ENCODE assay signal across 19 cellular contexts in the genomic region with DNA sequence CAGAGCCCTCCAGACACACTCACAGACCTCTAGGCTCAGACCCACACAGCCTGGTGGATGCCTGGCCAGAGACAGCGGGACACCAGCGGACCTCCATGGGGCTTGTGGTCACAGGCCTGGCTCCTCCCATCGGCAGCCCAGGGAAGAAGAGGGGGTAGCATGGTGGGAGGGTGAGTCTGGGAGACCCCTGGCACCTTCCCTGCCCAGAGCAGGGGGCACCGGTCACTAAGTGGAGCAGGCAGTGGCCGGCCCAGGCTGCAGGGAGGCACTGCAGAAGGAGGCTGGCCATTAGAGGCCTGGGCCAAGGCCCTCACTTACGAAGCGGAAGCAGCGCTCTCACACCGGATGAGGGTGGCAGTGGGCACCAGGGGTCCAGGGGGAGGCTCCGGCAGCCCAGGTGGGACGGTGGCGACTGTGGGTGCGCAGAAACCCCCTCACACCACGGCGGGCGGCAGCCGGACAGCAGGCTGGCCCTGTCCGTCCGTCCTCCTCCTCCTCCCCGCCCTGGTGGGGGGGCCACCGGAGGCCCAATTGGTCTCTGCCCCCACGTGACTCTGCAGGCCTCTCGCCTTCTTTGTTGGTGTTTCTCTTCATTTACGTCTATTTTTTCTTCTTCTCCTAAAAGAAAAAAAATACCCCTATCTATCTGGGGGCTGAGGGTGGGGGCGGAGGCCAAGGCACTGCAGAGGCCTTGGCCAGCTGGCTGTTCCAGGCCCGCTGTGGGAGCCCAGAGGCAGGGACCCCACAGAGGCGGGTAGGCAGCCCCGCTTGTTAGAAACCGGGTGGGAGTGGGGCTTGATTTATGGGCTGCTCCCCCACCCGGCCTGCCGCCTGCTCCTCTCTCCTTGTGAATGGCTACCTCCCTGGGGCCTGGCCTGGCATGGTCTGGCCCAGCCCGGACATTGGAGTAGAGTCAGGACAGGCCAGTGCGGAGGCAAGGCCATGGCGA. TPM values are rescaled to one million over a fixed set of nuclear protein-coding genes. Genes with fewer than 3 reads are reported as not detected.
DNase-seq lines count a peak whose midpoint lies in the region; ATAC-seq, FAIRE-seq and TF ChIP-seq lines count a peak whose summit lies in the region.
"Had no signal": no experiment of that assay in that cellular context is flagged by ENCODE, and none has a peak within 500 bp of the region (broad histone marks: within the 10 kb centered on the region; RNA-seq: fewer than 3 reads in every experiment).

TSS of gene NR5A1 (minus strand) at position 469 of the 949 bp plus-strand sequence. CDS start 4,004 bp downstream, outside the sequence.

- CTCF ChIA-PET in SK-N-SH (lab: Yijun Ruan, JAX) (interaction anchor here (1.5 kb wide), 1 partner anchor 38 kb away, joined by 4 read pairs; no protein-coding TSS in a partner anchor), K562 (lab: Yijun Ruan, JAX; ENCODE audit: low intra/inter-chr PET ratio) (no interaction called here)
- CTCF ChIA-PET in activated naive CD4-positive, alpha-beta T cell treated with anti-CD3 and anti-CD28 coated beads, Interleukin-2, amount 10 ng/mL, durations not matched to agents 7 days and 5 days (lab: Charles Lee) = no interaction called here

- 94% methylated on average over 15 of the region's 34 CpGs for WGBS in SK-N-SH (ENCODE audit: low lambda C conversion rate)
- 86% methylated on average over 15 of the region's 34 CpGs for WGBS in K562 (ENCODE audit: insufficient coverage, low coverage, missing lambda C conversion rate)
- WGBS in neuronal stem cell (ENCODE audit: extremely low coverage in 2 of 2, insufficient read length in 2 of 2, insufficient replicate concordance in 1 of 2), 2 donors = no CpG with 5 or more reads among the region's 34 CpGs

- no peaks in the 10 kb centered on the region for H3K9me2 ChIP-seq in SK-N-SH

- H2BK12ac ChIP-seq in neuronal stem cell (ENCODE audit: low read length) = no peak within 1 kb of the TSS

- no peaks in the 10 kb centered on the region for H3K9me1 ChIP-seq in K562 (ENCODE audit: control insufficient read depth, insufficient read depth, low read length)

- H3K79me2 ChIP-seq in SK-N-SH (ENCODE audit: insufficient read depth) (no peaks in the 10 kb centered on the region), K562 (ENCODE audit: control insufficient read depth, insufficient read depth, low read length) (no peaks in the 10 kb centered on the region)

- peaks cover 35% of the 10 kb centered on the region for H3K27me3 Mint-ChIP-seq in activated T-cell treated with anti-CD3 and anti-CD28 coated beads, Interleukin-2, amount 50 U/mL, for 24 hours
- peaks cover 57% of the 10 kb centered on the region for H3K27me3 Mint-ChIP-seq in activated naive CD4-positive, alpha-beta T cell treated with anti-CD3 and anti-CD28 coated beads, Interleukin-2, amount 10 ng/mL, durations not matched to agents 7 days and 5 days

- no peak within 1 kb of the TSS for H4K91ac ChIP-seq in neuronal stem cell (ENCODE audit: low read depth, low read length, poor library complexity)

- no peak within 1 kb of the TSS for H4K8ac ChIP-seq in neuronal stem cell (ENCODE audit: low read depth, low read length)

- peak within 1 kb of the TSS; percentile 58 for H3K14ac ChIP-seq in neuronal stem cell (ENCODE audit: low read length)

- in situ Hi-C loops in K562 (cut with MboI) = no loop called here

- no peak for TF ChIP-seq POLR2A in K562 (conservative IDR thresholded peaks at IDR 0.05)

- peak within 1 kb of the TSS; percentile 4 for H2BK5ac ChIP-seq in neuronal stem cell (ENCODE audit: low read length)

- H2AFZ ChIP-seq in SK-N-SH (ENCODE audit: low read depth) = no peak within 1 kb of the TSS
- H2AFZ ChIP-seq in K562 (ENCODE audit: low read depth, low read length) = 0 out of 2 replicates have a peak within 1 kb of the TSS, but pooled peaks have one; percentile 22
- peak within 1 kb of the TSS; percentile 22 for H2AFZ ChIP-seq in neuronal stem cell (ENCODE audit: low read length)
- H2AFZ ChIP-seq: PC-9 had no signal

- H3K4me1 ChIP-seq in SK-N-SH (ENCODE audit: control insufficient read depth in 1 of 2, insufficient read depth in 2 of 2, low read depth in 1 of 2, low read length in 1 of 2) (peaks cover 0 to 11% of the 10 kb centered on the region in 2 experiments; a peak in 2 of 4 replicates), K562 (replicated peaks in 1 of 2; ENCODE audit: control insufficient read depth in 2 of 2, insufficient read depth in 2 of 2, low read length in 2 of 2) (peaks cover 16 to 58% of the 10 kb centered on the region in 2 experiments), neuronal stem cell (ENCODE audit: control insufficient read depth in 2 of 2, insufficient read depth in 1 of 2, low read depth in 1 of 2, low read length in 2 of 2) (peaks cover 4 to 8% of the 10 kb centered on the region in 2 donors)

- H2BK15ac ChIP-seq in neuronal stem cell (ENCODE audit: low read length) = peak within 1 kb of the TSS; percentile 77

- H3K36me3 ChIP-seq in SK-N-SH (replicated peaks in 1 of 2; ENCODE audit: control insufficient read depth in 1 of 2, insufficient read depth in 2 of 2, low read length in 1 of 2) (no peaks in the 10 kb centered on the region), K562 (ENCODE audit: control insufficient read depth, insufficient read depth, low read length) (no peaks in the 10 kb centered on the region), neuronal stem cell (replicated peaks in 1 of 2; ENCODE audit: control insufficient read depth in 2 of 2, insufficient read depth in 2 of 2, low read length in 2 of 2) (no peaks in the 10 kb centered on the region)
- H3K36me3 ChIP-seq: BLaER1 treated with 17β-estradiol and CSF1 and Interleukin-3, amounts not matched to agents 10 nM and 100 nM had no signal

- intact Hi-C loops in K562 (cut with micrococcal nuclease) = no loop called here

- H3K9ac ChIP-seq in SK-N-SH = no peak within 1 kb of the TSS
- peak within 1 kb of the TSS in 1 of 2 experiments; percentile 52; a peak in 2 of 4 replicates for H3K9ac ChIP-seq in K562 (ENCODE audit: insufficient read depth in 1 of 2, low read depth in 2 of 2, low read length in 2 of 2)
- no peak within 1 kb of the TSS for H3K9ac ChIP-seq in neuronal stem cell (ENCODE audit: low read depth, low read length, poor library complexity)
- H3K9ac ChIP-seq: BLaER1 treated with 17β-estradiol and CSF1 and Interleukin-3, amounts not matched to agents 10 nM and 100 nM had no signal

- H3K4me1 Mint-ChIP-seq in activated T-cell treated with anti-CD3 and anti-CD28 coated beads, Interleukin-2, amount 50 U/mL, for 24 hours (ENCODE audit: low read depth) = peaks cover 8% of the 10 kb centered on the region
- peaks cover 9% of the 10 kb centered on the region for H3K4me1 Mint-ChIP-seq in activated naive CD4-positive, alpha-beta T cell treated with anti-CD3 and anti-CD28 coated beads, Interleukin-2, amount 10 ng/mL, durations not matched to agents 7 days and 5 days

- H3K79me1 ChIP-seq in neuronal stem cell (ENCODE audit: low read depth, low read length) = no peaks in the 10 kb centered on the region

- no peaks in the 10 kb centered on the region for H3K36me3 Mint-ChIP-seq in activated T-cell treated with anti-CD3 and anti-CD28 coated beads, Interleukin-2, amount 50 U/mL, for 24 hours (ENCODE audit: low read depth)
- peaks cover 2% of the 10 kb centered on the region for H3K36me3 Mint-ChIP-seq in activated naive CD4-positive, alpha-beta T cell treated with anti-CD3 and anti-CD28 coated beads, Interleukin-2, amount 10 ng/mL, durations not matched to agents 7 days and 5 days

- peak within 1 kb of the TSS; percentile 99 for H2AK5ac ChIP-seq in neuronal stem cell (ENCODE audit: low read depth, low read length)

- H3K18ac ChIP-seq in neuronal stem cell (ENCODE audit: low read length) = peak within 1 kb of the TSS; percentile 92

- no peak within 1 kb of the TSS for H3K4me2 ChIP-seq in SK-N-SH
- no peak within 1 kb of the TSS for H3K4me2 ChIP-seq in K562 (ENCODE audit: insufficient read depth, low read length)
- no peak within 1 kb of the TSS for H3K4me2 ChIP-seq in neuronal stem cell (ENCODE audit: insufficient read depth, low read length, poor library complexity, severe bottlenecking)
- H3K4me2 ChIP-seq: BLaER1 treated with 17β-estradiol and CSF1 and Interleukin-3, amounts not matched to agents 10 nM and 100 nM; PC-9 had no signal

- POLR2A ChIA-PET in SK-N-SH (lab: Yijun Ruan, JAX) (no interaction called here), K562 (lab: Yijun Ruan, JAX) (no interaction called here)

- no peak within 1 kb of the TSS for H3K4ac ChIP-seq in neuronal stem cell (ENCODE audit: low read length)

- TF ChIP-seq RAD21 in SK-N-SH (IDR thresholded peaks at IDR 0.05; ENCODE audit: low read length) = no peak
- no peak for TF ChIP-seq RAD21 in K562 (CRISPR knock-in tag; conservative IDR thresholded peaks at IDR 0.05 in 1 of 2, IDR thresholded peaks at IDR 0.05 in 1 of 2)

- H3K9me3 Mint-ChIP-seq in activated T-cell treated with anti-CD3 and anti-CD28 coated beads, Interleukin-2, amount 50 U/mL, for 24 hours = no peaks in the 10 kb centered on the region
- H3K9me3 Mint-ChIP-seq in activated naive CD4-positive, alpha-beta T cell treated with anti-CD3 and anti-CD28 coated beads, Interleukin-2, amount 10 ng/mL, durations not matched to agents 7 days and 5 days = no peaks in the 10 kb centered on the region

- TF ChIP-seq EP300 in SK-N-SH (IDR thresholded peaks at IDR 0.05; ENCODE audit: borderline replicate concordance in 1 of 2, low read depth in 1 of 2, low read length in 1 of 2) = no peak
- no peak for TF ChIP-seq EP300 in K562 (IDR thresholded peaks at IDR 0.05; ENCODE audit: low read length)

- TF ChIP-seq CTCF in SK-N-SH (IDR thresholded peaks at IDR 0.05) = no peak
- TF ChIP-seq CTCF in K562 (IDR thresholded peaks at IDR 0.05 in 2 of 3, conservative IDR thresholded peaks at IDR 0.05 in 1 of 3; ENCODE audit: insufficient read depth in 2 of 3, low read depth in 1 of 3, low read length in 3 of 3) = no peak
- TF ChIP-seq CTCF in omental fat pad (IDR thresholded peaks at IDR 0.05) = no peak

- H3K27ac ChIP-seq in SK-N-SH (ENCODE audit: low read depth in 2 of 2, low read length in 1 of 2) = no peak within 1 kb of the TSS
- H3K27ac ChIP-seq in K562 (ENCODE audit: extremely low read depth, low read depth, low read length) = no peak within 1 kb of the TSS
- no peak within 1 kb of the TSS for H3K27ac ChIP-seq in neuronal stem cell (replicated peaks; ENCODE audit: low read length)
- H3K27ac ChIP-seq: 22Rv1; BLaER1 treated with 17β-estradiol and CSF1 and Interleukin-3, amounts not matched to agents 10 nM and 100 nM; PC-9 had no signal

- H3K4me3 ChIP-seq in SK-N-SH (ENCODE audit: low read depth in 2 of 2, low read length in 1 of 2) = no peak within 1 kb of the TSS
- no peak within 1 kb of the TSS for H3K4me3 ChIP-seq in K562
- H3K4me3 ChIP-seq in neuronal stem cell (ENCODE audit: low read length in 2 of 2) = no peak within 1 kb of the TSS
- H3K4me3 ChIP-seq: BLaER1 treated with 17β-estradiol and CSF1 and Interleukin-3, amounts not matched to agents 10 nM and 100 nM; PC-9 had no signal

- no peaks in the 10 kb centered on the region for H4K20me1 ChIP-seq in SK-N-SH (ENCODE audit: insufficient read depth)
- no peaks in the 10 kb centered on the region for H4K20me1 ChIP-seq in K562 (replicated peaks; ENCODE audit: control insufficient read depth, insufficient read depth, low read length)

- ATAC-seq in SK-N-SH treated with all-trans-retinoic acid at 6 μM for 48 hours (no peak), K562 (no peak), omental fat pad (ENCODE audit: low FRiP score) (no peak)

- H3F3A ChIP-seq in SK-N-SH (replicated peaks; ENCODE audit: insufficient read depth) = no peaks in the 10 kb centered on the region

- H3K23ac ChIP-seq in neuronal stem cell (ENCODE audit: low read depth, low read length, poor library complexity) = peak within 1 kb of the TSS; percentile 65

- no peak within 1 kb of the TSS for H3K4me3 Mint-ChIP-seq in activated T-cell treated with anti-CD3 and anti-CD28 coated beads, Interleukin-2, amount 50 U/mL, for 24 hours
- H3K4me3 Mint-ChIP-seq in activated naive CD4-positive, alpha-beta T cell treated with anti-CD3 and anti-CD28 coated beads, Interleukin-2, amount 10 ng/mL, durations not matched to agents 7 days and 5 days = no peak within 1 kb of the TSS

- peak within 1 kb of the TSS; percentile 41 for H2BK120ac ChIP-seq in neuronal stem cell (ENCODE audit: low read depth, low read length)

- H3K9me3 ChIP-seq in SK-N-SH = no peaks in the 10 kb centered on the region
- H3K9me3 ChIP-seq in K562 (replicated peaks; ENCODE audit: control insufficient read depth, insufficient read depth, low read depth, low read length) = no peaks in the 10 kb centered on the region
- H3K9me3 ChIP-seq in neuronal stem cell (replicated peaks in 1 of 2; ENCODE audit: control insufficient read depth in 2 of 2, insufficient read depth in 1 of 2, low read depth in 1 of 2, low read length in 2 of 2) = peaks cover 0 to 4% of the 10 kb centered on the region in 2 donors

- FAIRE-seq in K562 (lab: Jason Lieb, UNC) = no peak

- DNase-seq in SK-N-SH (peak; percentile 34), K562 (ENCODE audit: extremely low read depth in 1 of 4, low spot score in 3 of 4) (no peak), neuronal stem cell (ENCODE audit: low spot score) (no peak), NCI-H526 treated with DMSO at 0.1 percent for 48 hours (lab: John Stamatoyannopoulos, UW) (no peak), omental fat pad (ENCODE audit: low spot score) (no peak)
- DNase-seq in activated T-cell treated with anti-CD3 and anti-CD28 coated beads, Interleukin-2, amount 50 U/mL, for 24 hours = no peak
- no peak for DNase-seq in activated naive CD4-positive, alpha-beta T cell treated with anti-CD3 and anti-CD28 coated beads, Interleukin-2, amount 10 ng/mL, durations not matched to agents 7 days and 5 days
- DNase-seq: KG1, NCI-H1048, NCI-H1694, NCI-H2107, NCI-H345, NCI-H69, PC-9 had no signal

- no peak within 1 kb of the TSS for H3K27ac Mint-ChIP-seq in activated T-cell treated with anti-CD3 and anti-CD28 coated beads, Interleukin-2, amount 50 U/mL, for 24 hours
- no peak within 1 kb of the TSS for H3K27ac Mint-ChIP-seq in activated naive CD4-positive, alpha-beta T cell treated with anti-CD3 and anti-CD28 coated beads, Interleukin-2, amount 10 ng/mL, durations not matched to agents 7 days and 5 days

- no TSS peak for BruUV-seq in K562 (replicated peaks; lab: Mats Ljungman, UMichigan)

- peaks cover 35% of the 10 kb centered on the region for H3K27me3 ChIP-seq in SK-N-SH (ENCODE audit: insufficient read depth)
- H3K27me3 ChIP-seq in K562 (ENCODE audit: control insufficient read depth in 2 of 2, insufficient read depth in 2 of 2, low read length in 2 of 2) = peaks cover 10 to 20% of the 10 kb centered on the region in 2 experiments; a peak in 3 of 5 replicates
- H3K27me3 ChIP-seq in neuronal stem cell (ENCODE audit: control insufficient read depth in 3 of 3, insufficient read depth in 3 of 3, low read depth in 1 of 3, low read length in 3 of 3) = peaks cover 25 to 56% (median 40%) of the 10 kb centered on the region in 3 experiments

RNA-seq across cellular contexts. Expression of gene NR5A1, which starts in this region (rescaled TPM):
- polyA plus RNA-seq in SK-N-SH (2012; rRNA removed) = not detected in 2 replicates
- polyA plus RNA-seq in SK-N-SH (2012; cell fraction: cytosol; rRNA removed) = not detected in 2 replicates
- 0.02 and 0.09 TPM in 2 replicates for polyA plus RNA-seq in SK-N-SH (2012; cell fraction: nucleus; rRNA removed)
- 0.65 TPM in 1 of 2 replicates, not detected in the other for total RNA-seq in K562 (2011; cell fraction: chromatin; rRNA removed; ENCODE audit: low replicate concordance)
- total RNA-seq in K562 (2011; cell fraction: nucleolus; rRNA removed) = not detected in 2 replicates
- total RNA-seq in K562 (2011; cell fraction: nucleoplasm; rRNA removed) = 0.15 TPM in 1 of 2 replicates, not detected in the other
- 0.32 TPM in 1 of 2 replicates, not detected in the other for total RNA-seq in K562 (2014; rRNA removed)
- not detected in 2 replicates for total RNA-seq in K562 (2014; rRNA removed; fragmentation: Illumina TruSeq; extraction: Trizol)
- total RNA-seq in K562 (2015; rRNA removed; fragmentation: Illumina TruSeq; extraction: Trizol) = not detected in 2 replicates
- 0.20 and 0.40 TPM in 2 replicates for total RNA-seq in K562 (2021)
- 0.11 TPM in 1 of 2 replicates, not detected in the other for polyA plus RNA-seq in K562 (2011; rRNA removed)
- 0.49 TPM in 1 of 2 replicates, not detected in the other for polyA plus RNA-seq in K562 (2011; cell fraction: cytosol; rRNA removed)
- polyA plus RNA-seq in K562 (2011; cell fraction: nucleus; rRNA removed) = 0.26 TPM in 1 of 2 replicates, not detected in the other
- not detected in 2 replicates for polyA plus RNA-seq in K562 (2012)
- not detected in 2 replicates for polyA plus RNA-seq in K562 (2014; fragmentation: Illumina TruSeq; extraction: Trizol)
- not detected for polyA plus RNA-seq in K562 (2014; fragmentation: Nextera tagmentation; extraction: Ambion mirVana)
- polyA plus RNA-seq in K562 (2014; rRNA removed) = not detected in 2 replicates
- not detected in 2 replicates for polyA minus RNA-seq in K562 (2011; rRNA and poly(A)+ RNA removed)
- not detected in 2 replicates for polyA minus RNA-seq in K562 (2011; cell fraction: cytosol; rRNA and poly(A)+ RNA removed)
- 0.27 TPM in 1 of 2 replicates, not detected in the other for polyA minus RNA-seq in K562 (2011; cell fraction: nucleus; rRNA and poly(A)+ RNA removed)
- 0.33 TPM for polyA plus RNA-seq in neuronal stem cell (2013, experiment 1 of 2)
- polyA plus RNA-seq in neuronal stem cell (2013, experiment 2 of 2) = 0.30 TPM
- total RNA-seq in omental fat pad = not detected
- total RNA-seq: Daoy, HT1080 had no signal

Comparison
In these comparisons a context has a peak if more than half of its experiments do, and no peak if none do; other contexts are left out.
1. Peak in DNase-seq in SK-N-SH; RNA of the gene not detected or under 1 TPM.
2. Of the 27 proteins assayed by ChIP-seq in both K562 and SK-N-SH: peak only in K562: USF1 and USF2; only in SK-N-SH: none; in both: none; in neither: 25.